In genomic region chr6:23424584-23424983, GRCh38 we compare ENCODE assay signal across 28 cellular contexts.
"Had no signal": no experiment of that assay in that cellular context is flagged by ENCODE, and none has a peak within 500 bp of the region (broad histone marks: within the 10 kb centered on the region; RNA-seq: fewer than 3 reads in every experiment).

No MANE protein-coding gene starts in this region.

- FAIRE-seq: endothelial cell of umbilical vein, islet of Langerhans had no signal

- H3K9me3 ChIP-seq: colonic mucosa, esophagus squamous epithelium, prostate gland, testis, tibial artery had no signal

- ATAC-seq: heart right ventricle; left cardiac atrium; left lung; naive thymus-derived CD4-positive, alpha-beta T cell; stimulated activated memory B cell treated with anti-CD40 and anti-IgM and Interleukin-4, amounts not matched to agents 10 μg/mL and 1 μg/mL and 100 μg/mL, for 72 hours; stimulated activated naive CD8-positive, alpha-beta T cell treated with anti-CD3 and anti-CD28 coated beads, Interleukin-15, Interleukin-2, amounts not matched to agents 100 U/mL and 50 U/mL, for 24 hours had no signal

- H3K4me1 Mint-ChIP-seq: naive thymus-derived CD4-positive, alpha-beta T cell; nephron progenitor cell; stimulated activated memory B cell treated with anti-CD40 and anti-IgM and Interleukin-4, amounts not matched to agents 10 μg/mL and 1 μg/mL and 100 μg/mL, for 72 hours had no signal

- H3K27me3 Mint-ChIP-seq: dendritic cell treated with granulocyte-macrophage colony-stimulating factor and Interleukin-4, amounts not matched to agents 40 ng/mL and 50 ng/mL, for 4 days; naive thymus-derived CD4-positive, alpha-beta T cell; stimulated activated memory B cell treated with anti-CD40 and anti-IgM and Interleukin-4, amounts not matched to agents 10 μg/mL and 1 μg/mL and 100 μg/mL, for 72 hours; type B pancreatic cell had no signal

- H3K4me3 Mint-ChIP-seq: dendritic cell treated with granulocyte-macrophage colony-stimulating factor and Interleukin-4, amounts not matched to agents 40 ng/mL and 50 ng/mL, for 4 days; naive thymus-derived CD4-positive, alpha-beta T cell; nephron progenitor cell; stimulated activated memory B cell treated with anti-CD40 and anti-IgM and Interleukin-4, amounts not matched to agents 10 μg/mL and 1 μg/mL and 100 μg/mL, for 72 hours; type B pancreatic cell had no signal

- H3K36me3 ChIP-seq: colonic mucosa, esophagus squamous epithelium, heart right ventricle, left lung, prostate gland, right atrium auricular region, spleen, tibial artery had no signal

- H3K4me1 ChIP-seq: colonic mucosa, esophagus squamous epithelium, heart right ventricle, left lung, prostate gland, right atrium auricular region, spleen, testis, tibial artery had no signal

- H3K36me3 Mint-ChIP-seq: naive thymus-derived CD4-positive, alpha-beta T cell; stimulated activated memory B cell treated with anti-CD40 and anti-IgM and Interleukin-4, amounts not matched to agents 10 μg/mL and 1 μg/mL and 100 μg/mL, for 72 hours; type B pancreatic cell had no signal

- H3K27ac Mint-ChIP-seq: dendritic cell treated with granulocyte-macrophage colony-stimulating factor and Interleukin-4, amounts not matched to agents 40 ng/mL and 50 ng/mL, for 4 days; naive thymus-derived CD4-positive, alpha-beta T cell; nephron progenitor cell; stimulated activated memory B cell treated with anti-CD40 and anti-IgM and Interleukin-4, amounts not matched to agents 10 μg/mL and 1 μg/mL and 100 μg/mL, for 72 hours; type B pancreatic cell had no signal

- H3K27ac ChIP-seq: colonic mucosa, esophagus squamous epithelium, heart right ventricle, left lung, prostate gland, right atrium auricular region, skin epidermis, spleen, testis, tibial artery had no signal

- DNase-seq: colonic mucosa; effector CD8-positive, alpha-beta T cell; esophagus squamous epithelium; foreskin melanocyte; glutamatergic neuron; heart right ventricle; hippocampal formation; left cardiac atrium; left lung; mesenchymal stem cell; midbrain; naive thymus-derived CD4-positive, alpha-beta T cell; nephron progenitor cell; nucleus accumbens; spleen; stimulated activated CD4-positive, alpha-beta T cell treated with anti-CD3 and anti-CD28 coated beads, Interleukin-4, amount 100 ng/mL, for 4 hours; stimulated activated naive CD8-positive, alpha-beta T cell treated with anti-CD3 and anti-CD28 coated beads, Interleukin-15, Interleukin-2, amounts not matched to agents 100 U/mL and 50 U/mL, for 24 hours; substantia nigra; testis; tibial artery had no signal

- H3K4me3 ChIP-seq: colonic mucosa, esophagus squamous epithelium, heart right ventricle, left lung, prostate gland, right atrium auricular region, skin epidermis, spleen, testis, tibial artery had no signal

- H3K27me3 ChIP-seq: colonic mucosa, esophagus squamous epithelium, heart right ventricle, left lung, right atrium auricular region, spleen, testis had no signal
